Comparison of ENCODE assay signal across 8 cellular contexts in the genomic region with DNA sequence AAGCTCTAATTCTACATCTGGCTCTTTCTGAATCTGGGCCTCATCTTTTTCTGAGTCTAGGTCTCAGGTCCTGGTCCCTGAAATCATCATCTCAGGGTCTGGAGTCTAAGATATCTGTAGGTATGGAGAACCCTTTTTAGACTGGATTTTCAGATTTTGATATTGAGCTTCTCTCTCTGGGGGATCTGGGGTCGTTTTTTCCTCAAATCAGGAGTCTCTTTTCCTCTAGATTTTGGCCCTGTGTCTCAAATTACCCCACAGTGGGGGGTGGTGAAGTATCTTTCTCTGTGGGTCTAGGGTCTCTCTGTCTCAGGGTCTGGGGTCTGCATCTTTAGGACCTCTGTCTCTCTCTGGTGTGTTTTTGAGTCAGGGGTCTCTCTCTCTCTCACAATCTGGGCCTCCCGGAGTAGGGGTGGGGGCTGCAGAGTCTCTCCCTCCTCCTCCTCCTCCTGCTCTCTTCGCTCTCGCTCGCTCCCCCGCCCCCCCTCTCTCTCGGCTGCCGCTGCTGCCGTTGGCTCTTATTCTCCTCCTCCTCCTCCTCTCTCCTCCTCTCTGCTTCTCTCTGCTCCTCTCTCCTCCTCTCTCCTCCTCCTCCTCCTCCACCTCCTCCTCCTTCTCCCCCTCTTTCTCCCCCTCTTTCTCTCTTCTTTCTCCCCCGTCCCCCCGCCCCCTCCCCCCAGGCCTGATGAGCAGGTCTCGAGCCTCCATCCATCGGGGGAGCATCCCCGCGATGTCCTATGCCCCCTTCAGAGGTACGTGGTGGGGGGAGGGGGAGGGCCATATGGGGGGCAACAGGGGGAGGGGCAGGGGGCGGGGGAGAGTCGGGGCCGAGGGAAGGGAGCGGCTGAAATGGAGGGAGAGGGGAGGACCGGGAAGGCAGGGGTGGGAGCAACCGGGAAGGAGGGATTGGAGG. TPM values are rescaled to one million over a fixed set of nuclear protein-coding genes. Genes with fewer than 3 reads are reported as not detected.
DNase-seq lines count a peak whose midpoint lies in the region; ATAC-seq, FAIRE-seq and TF ChIP-seq lines count a peak whose summit lies in the region.

A gene (plus strand): TSS at position 486 of the 913 bp plus-strand sequence. CDS start 200 bp downstream, at position 686.

- DNase-seq in A549 (ENCODE audit: low read depth in 1 of 2, low spot score in 1 of 2) (no peak), esophagus muscularis mucosa (ENCODE audit: extremely low spot score) (no peak), ureter (ENCODE audit: low spot score) (peak; percentile 72), urothelium cell line (ENCODE audit: low spot score) (no peak), AML-193 (lab: John Stamatoyannopoulos, UW) (no peak)
- DNase-seq in activated CD8-positive, alpha-beta T cell treated with anti-CD3 and anti-CD28 coated beads, Interleukin-2, amount 10 ng/mL, durations not matched to agents 7 days and 5 days, result peak; percentile 62
- peak in 1 of 10 donors; percentile 43 for DNase-seq in naive thymus-derived CD8-positive, alpha-beta T cell

- H3K4me3 ChIP-seq in A549 (no peak within 1 kb of the TSS), KMS-11 (IDR thresholded peaks at IDR 0.05; ENCODE audit: insufficient read depth, low read depth, low read length) (no peak within 1 kb of the TSS), esophagus muscularis mucosa (peak within 1 kb of the TSS; percentile 52 to 78 (median 61))

- H3K27ac ChIP-seq in A549 (peak within 1 kb of the TSS; percentile 85 to 95; a peak in 5 of 6 replicates), KMS-11 (no peak within 1 kb of the TSS; the same call in 1 of the 2 replicates), esophagus muscularis mucosa (replicated peaks in 1 of 4) (peak within 1 kb of the TSS; percentile 89 to 96 (median 96))

- H3K27me3 Mint-ChIP-seq in activated CD8-positive, alpha-beta T cell treated with anti-CD3 and anti-CD28 coated beads, Interleukin-2, amount 10 ng/mL, durations not matched to agents 7 days and 5 days (ENCODE audit: low read depth), result peaks cover 7% of the 10 kb centered on the region
- H3K27me3 Mint-ChIP-seq in naive thymus-derived CD8-positive, alpha-beta T cell, result no peaks in the 10 kb centered on the region

- H2AFZ ChIP-seq in KMS-11 (ENCODE audit: low read depth), result peak within 1 kb of the TSS; percentile 46; the same call in 1 of the 2 replicates

- TF ChIP-seq EP300 in A549 (IDR thresholded peaks at IDR 0.05), result no peak
- no peak for TF ChIP-seq EP300 in esophagus muscularis mucosa (IDR thresholded peaks at IDR 0.05)

- peaks cover 21% of the 10 kb centered on the region for H3K79me2 ChIP-seq in KMS-11 (ENCODE audit: insufficient read depth, low read depth)

- FAIRE-seq in A549 (lab: Jason Lieb, UNC) (no peak), urothelium cell line (lab: Jason Lieb, UNC) (no peak)

- peak within 1 kb of the TSS; percentile 98 for H3K27ac Mint-ChIP-seq in activated CD8-positive, alpha-beta T cell treated with anti-CD3 and anti-CD28 coated beads, Interleukin-2, amount 10 ng/mL, durations not matched to agents 7 days and 5 days
- H3K27ac Mint-ChIP-seq in naive thymus-derived CD8-positive, alpha-beta T cell, result peak within 1 kb of the TSS; percentile 98 to 100 (median 99)

- H4K20me1 ChIP-seq in KMS-11 (ENCODE audit: insufficient read depth), result no peaks in the 10 kb centered on the region

- no peak within 1 kb of the TSS for H3K9ac ChIP-seq in KMS-11

- H3K4me2 ChIP-seq in A549 (peak within 1 kb of the TSS; percentile 82), KMS-11 (peak within 1 kb of the TSS; percentile 42; the same call in 1 of the 2 replicates)

- intact Hi-C loops in esophagus muscularis mucosa (cut with DNase I), result no loop called here

- WGBS in A549 (ENCODE audit: missing lambda C conversion rate), result 38% methylated on average over 6 of the region's 22 CpGs
- 3% methylated on average over 21 of the region's 22 CpGs for WGBS in esophagus muscularis mucosa

- peaks cover 18% of the 10 kb centered on the region for H3K36me3 Mint-ChIP-seq in activated CD8-positive, alpha-beta T cell treated with anti-CD3 and anti-CD28 coated beads, Interleukin-2, amount 10 ng/mL, durations not matched to agents 7 days and 5 days (ENCODE audit: low read depth)
- H3K36me3 Mint-ChIP-seq in naive thymus-derived CD8-positive, alpha-beta T cell, result peaks cover 0 to 18% (median 0%) of the 10 kb centered on the region in 3 donors

- TF ChIP-seq RAD21 in A549 (conservative IDR thresholded peaks at IDR 0.05 in 1 of 2, IDR thresholded peaks at IDR 0.05 in 1 of 2), result no peak

- H3K4me3 Mint-ChIP-seq in activated CD8-positive, alpha-beta T cell treated with anti-CD3 and anti-CD28 coated beads, Interleukin-2, amount 10 ng/mL, durations not matched to agents 7 days and 5 days, result peak within 1 kb of the TSS; percentile 96
- peak within 1 kb of the TSS; percentile 90 to 95 (median 92) for H3K4me3 Mint-ChIP-seq in naive thymus-derived CD8-positive, alpha-beta T cell

- H3K27me3 ChIP-seq in KMS-11 (ENCODE audit: insufficient read depth, low read depth), result no peaks in the 10 kb centered on the region
- H3K27me3 ChIP-seq in esophagus muscularis mucosa, result no peaks in the 10 kb centered on the region

- no peaks in the 10 kb centered on the region for H3K36me3 ChIP-seq in KMS-11 (ENCODE audit: insufficient read depth)
- peaks cover 2 to 19% (median 18%) of the 10 kb centered on the region in 4 donors for H3K36me3 ChIP-seq in esophagus muscularis mucosa

- ATAC-seq in A549, result no peak
- no peak for ATAC-seq in activated CD8-positive, alpha-beta T cell treated with anti-CD3 and anti-CD28 coated beads, Interleukin-2, amount 10 ng/mL, durations not matched to agents 7 days and 5 days
- no peak for ATAC-seq in naive thymus-derived CD8-positive, alpha-beta T cell

- POLR2A ChIA-PET in A549 (lab: Yijun Ruan, JAX), result no interaction called here
- POLR2A ChIA-PET in activated CD8-positive, alpha-beta T cell treated with anti-CD3 and anti-CD28 coated beads, Interleukin-2, amount 10 ng/mL, durations not matched to agents 7 days and 5 days (lab: Charles Lee), result interaction anchor here (0.6 to 3.1 kb wide), 11 partner anchors 10 to 158 kb away, joined by 3 to 23 read pairs (median 7); a partner anchor contains a TSS
- POLR2A ChIA-PET in naive thymus-derived CD8-positive, alpha-beta T cell (lab: Charles Lee), result interaction anchor here (0.7 to 3.7 kb wide), 11 partner anchors 10 to 448 kb away, joined by 3 to 58 read pairs (median 12); a partner anchor contains a TSS

- CTCF ChIA-PET in A549 (lab: Yijun Ruan, JAX), result interaction anchor here (0.6 kb wide), 1 partner anchor 8 kb away, joined by 3 read pairs; no protein-coding TSS in a partner anchor
- CTCF ChIA-PET in activated CD8-positive, alpha-beta T cell treated with anti-CD3 and anti-CD28 coated beads, Interleukin-2, amount 10 ng/mL, durations not matched to agents 7 days and 5 days (lab: Charles Lee), result interaction anchor here (0.7 to 2.8 kb wide), 7 partner anchors 10 to 430 kb away, joined by 3 to 21 read pairs (median 4); no protein-coding TSS in a partner anchor

- no peaks in the 10 kb centered on the region for H3K9me3 Mint-ChIP-seq in activated CD8-positive, alpha-beta T cell treated with anti-CD3 and anti-CD28 coated beads, Interleukin-2, amount 10 ng/mL, durations not matched to agents 7 days and 5 days (ENCODE audit: insufficient read depth)
- H3K9me3 Mint-ChIP-seq in naive thymus-derived CD8-positive, alpha-beta T cell, result no peaks in the 10 kb centered on the region

- H3K4me1 ChIP-seq in A549 (peaks cover 42% of the 10 kb centered on the region), KMS-11 (ENCODE audit: low read depth, poor library complexity, severe bottlenecking) (peaks cover 39% of the 10 kb centered on the region), esophagus muscularis mucosa (peaks cover 41 to 76% (median 70%) of the 10 kb centered on the region in 4 donors)

- H3K9me3 ChIP-seq in A549 (no peaks in the 10 kb centered on the region), esophagus muscularis mucosa (no peaks in the 10 kb centered on the region)

- H3K4me1 Mint-ChIP-seq in activated CD8-positive, alpha-beta T cell treated with anti-CD3 and anti-CD28 coated beads, Interleukin-2, amount 10 ng/mL, durations not matched to agents 7 days and 5 days (ENCODE audit: low read depth), result peaks cover 60% of the 10 kb centered on the region
- peaks cover 53 to 94% (median 79%) of the 10 kb centered on the region in 4 donors for H3K4me1 Mint-ChIP-seq in naive thymus-derived CD8-positive, alpha-beta T cell

- no peak for TF ChIP-seq POLR2A in A549 (IDR thresholded peaks at IDR 0.05; ENCODE audit: low read length)
- TF ChIP-seq POLR2A in esophagus muscularis mucosa (IDR thresholded peaks at IDR 0.05; ENCODE audit: low read depth), result no peak

- no peak for TF ChIP-seq CTCF in A549 (IDR thresholded peaks at IDR 0.05)
- no peak for TF ChIP-seq CTCF in KMS-11 (conservative IDR thresholded peaks at IDR 0.05; ENCODE audit: low read depth, low read length)
- TF ChIP-seq CTCF in esophagus muscularis mucosa (IDR thresholded peaks at IDR 0.05), result no peak

TF ChIP-seq in A549, 52 proteins besides CTCF, POLR2A, EP300 and RAD21 (continues in another document):
- TF ChIP-seq JUNB (IDR thresholded peaks at IDR 0.05) (no peak), RNF2 (IDR thresholded peaks at IDR 0.05; ENCODE audit: borderline replicate concordance, low read depth) (no peak)
- TF ChIP-seq, protein P1, sequence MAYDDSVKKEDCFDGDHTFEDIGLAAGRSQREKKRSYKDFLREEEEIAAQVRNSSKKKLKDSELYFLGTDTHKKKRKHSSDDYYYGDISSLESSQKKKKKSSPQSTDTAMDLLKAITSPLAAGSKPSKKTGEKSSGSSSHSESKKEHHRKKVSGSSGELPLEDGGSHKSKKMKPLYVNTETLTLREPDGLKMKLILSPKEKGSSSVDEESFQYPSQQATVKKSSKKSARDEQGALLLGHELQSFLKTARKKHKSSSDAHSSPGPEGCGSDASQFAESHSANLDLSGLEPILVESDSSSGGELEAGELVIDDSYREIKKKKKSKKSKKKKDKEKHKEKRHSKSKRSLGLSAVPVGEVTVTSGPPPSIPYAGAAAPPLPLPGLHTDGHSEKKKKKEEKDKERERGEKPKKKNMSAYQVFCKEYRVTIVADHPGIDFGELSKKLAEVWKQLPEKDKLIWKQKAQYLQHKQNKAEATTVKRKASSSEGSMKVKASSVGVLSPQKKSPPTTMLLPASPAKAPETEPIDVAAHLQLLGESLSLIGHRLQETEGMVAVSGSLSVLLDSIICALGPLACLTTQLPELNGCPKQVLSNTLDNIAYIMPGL (CRISPR knock-in tag; IDR thresholded peaks at IDR 0.05; ENCODE audit: borderline replicate concordance), result no peak

RNA-seq across cellular contexts. Expression of the gene that starts here (rescaled TPM):
- polyA plus RNA-seq in A549 (2011; rRNA removed) (2.2 and 3.6 TPM in 2 replicates), A549 (2017; fragmentation: RNase III; extraction: RNeasy Plus Mini Kit Qiagen cat#74134 plus additional on column Dnase treatment) (6.9 to 10.8 TPM (median 9.2 TPM) in 3 replicates)
- 3.3 and 4.1 TPM in 2 replicates for polyA plus RNA-seq in A549 (2012; cell fraction: cytosol; rRNA removed)
- polyA plus RNA-seq in A549 (2012; cell fraction: nucleus; rRNA removed), result 15.8 and 16.4 TPM in 2 replicates
- polyA minus RNA-seq in A549 (2011; rRNA and poly(A)+ RNA removed), result 1.5 and 2.3 TPM in 2 replicates
- 10 to 100 TPM; 42.0 to 48.2 TPM for total RNA-seq in activated CD8-positive, alpha-beta T cell treated with anti-CD3 and anti-CD28 coated beads, Interleukin-2, amount 10 ng/mL, durations not matched to agents 7 days and 5 days
- total RNA-seq in esophagus muscularis mucosa (10 to 100 TPM in 3 of 4 donors, 1 to 10 TPM in 1; 8.0 to 17.6 (median 13.2) TPM), ureter (32.6 TPM)
- total RNA-seq in naive thymus-derived CD8-positive, alpha-beta T cell, result 10 to 100 TPM; 57.0 to 66.6 TPM
- 1 to 10 TPM in 2 of 3 donors, under 1 TPM in 1; 0.38 to 1.9 (median 1.4) TPM for polyA plus RNA-seq in naive thymus-derived CD8-positive, alpha-beta T cell

Comparison
In these comparisons a context has a peak if more than half of its experiments do, and no peak if none do; other contexts are left out.
1. DNase-seq: peak in activated CD8-positive, alpha-beta T cell treated with anti-CD3 and anti-CD28 coated beads, Interleukin-2, amount 10 ng/mL, durations not matched to agents 7 days and 5 days (single experiment) and ureter (single experiment); none in A549 (0 of 2), esophagus muscularis mucosa (single experiment), urothelium cell line (single experiment) and AML-193 (0 of 2).
2. H3K4me3 ChIP-seq: peak in esophagus muscularis mucosa (4 of 4); none in A549 (single experiment) and KMS-11 (single experiment).